Comparison of ENCODE assay signal across 23 cellular contexts in the genomic region with DNA sequence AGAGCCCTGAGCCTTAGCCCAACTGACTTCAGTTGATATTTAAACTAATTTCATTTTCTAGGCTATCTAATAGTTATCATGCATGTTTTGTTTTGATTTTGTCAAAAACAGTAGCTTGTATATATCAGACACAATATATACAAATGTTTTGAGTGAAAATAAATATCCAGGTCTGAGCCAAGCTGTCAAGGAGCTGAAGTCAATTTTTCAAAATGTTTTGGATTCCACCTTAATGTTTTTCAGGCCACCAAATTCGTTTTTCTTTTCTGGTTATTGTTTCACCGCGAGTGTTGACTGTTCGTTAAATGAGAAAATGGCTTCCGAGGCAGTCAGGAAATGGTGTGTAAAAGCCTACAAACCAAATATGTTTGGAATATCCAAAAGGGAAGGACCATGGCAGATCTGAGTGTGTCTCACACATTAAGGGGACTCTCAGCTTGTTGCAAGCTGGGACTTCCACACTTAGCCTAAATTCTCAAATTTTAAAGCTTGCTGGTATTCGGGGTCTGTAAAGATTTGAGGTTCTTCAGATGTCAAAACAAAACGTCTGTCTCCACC. TPM values are rescaled to one million over a fixed set of nuclear protein-coding genes. Genes with fewer than 3 reads are reported as not detected.
DNase-seq lines count a peak whose midpoint lies in the region; ATAC-seq, FAIRE-seq and TF ChIP-seq lines count a peak whose summit lies in the region.
"Had no signal": no experiment of that assay in that cellular context is flagged by ENCODE, and none has a peak within 500 bp of the region (broad histone marks: within the 10 kb centered on the region; RNA-seq: fewer than 3 reads in every experiment).

No MANE protein-coding gene starts in this region.

- dilution Hi-C loops in endothelial cell of umbilical vein (cut with MboI; ENCODE audit: extremely low pct_ligation_motif_present, low sequenced_read_pairs) = no loop called here

- H3K27me3 Mint-ChIP-seq in T-helper 1 cell treated with Interleukin-12 subunit alpha and Interleukin-12 subunit beta and Interleukin-4 antibody, amounts not matched to agents 30 μg/mL and 1 μg/mL, for 36 hours (ENCODE audit: low read depth) = peaks cover 90% of the 10 kb centered on the region
- H3K27me3 Mint-ChIP-seq in CD4-positive, alpha-beta T cell = peaks cover 92% of the 10 kb centered on the region
- peaks cover 93% of the 10 kb centered on the region for H3K27me3 Mint-ChIP-seq in T-helper 2 cell treated with Interferon-gamma antibody and Interleukin-4, amounts not matched to agents 5 μg/mL and 100 μg/mL, for 36 hours (ENCODE audit: low read depth)

- H3K9me3 Mint-ChIP-seq in T-helper 1 cell treated with Interleukin-12 subunit alpha and Interleukin-12 subunit beta and Interleukin-4 antibody, amounts not matched to agents 30 μg/mL and 1 μg/mL, for 36 hours = no peaks in the 10 kb centered on the region
- no peaks in the 10 kb centered on the region for H3K9me3 Mint-ChIP-seq in CD4-positive, alpha-beta T cell
- H3K9me3 Mint-ChIP-seq in T-helper 2 cell treated with Interferon-gamma antibody and Interleukin-4, amounts not matched to agents 5 μg/mL and 100 μg/mL, for 36 hours = no peaks in the 10 kb centered on the region

- peak overlapping the region; percentile 96; the same call in 1 of the 2 replicates for H3K4me3 ChIP-seq in SK-N-MC
- no peak overlapping the region for H3K4me3 ChIP-seq in endothelial cell of umbilical vein (replicated peaks in 1 of 3; ENCODE audit: insufficient read depth in 1 of 3, low read depth in 1 of 3, low read length in 3 of 3)
- no peak overlapping the region for H3K4me3 ChIP-seq in vagina
- H3K4me3 ChIP-seq: A549, HAP-1 had no signal

- H3K9me1 ChIP-seq in endothelial cell of umbilical vein (replicated peaks; ENCODE audit: control insufficient read depth, extremely low read depth, insufficient read depth, low read length) = no peaks in the 10 kb centered on the region

- no peak overlapping the region for H3K4me2 ChIP-seq in endothelial cell of umbilical vein (ENCODE audit: insufficient read depth, low read length)
- H3K4me2 ChIP-seq: A549 had no signal

- H3K4me1 Mint-ChIP-seq in T-helper 1 cell treated with Interleukin-12 subunit alpha and Interleukin-12 subunit beta and Interleukin-4 antibody, amounts not matched to agents 30 μg/mL and 1 μg/mL, for 36 hours (ENCODE audit: low read depth) = peaks cover 8% of the 10 kb centered on the region
- peaks cover 39% of the 10 kb centered on the region for H3K4me1 Mint-ChIP-seq in CD4-positive, alpha-beta T cell (ENCODE audit: low read depth)
- H3K4me1 Mint-ChIP-seq in T-helper 2 cell treated with Interferon-gamma antibody and Interleukin-4, amounts not matched to agents 5 μg/mL and 100 μg/mL, for 36 hours (ENCODE audit: low read depth) = peaks cover 7% of the 10 kb centered on the region

- TF ChIP-seq CTCF in endothelial cell of umbilical vein (IDR thresholded peaks at IDR 0.05; ENCODE audit: extremely low read depth in 1 of 2, insufficient read depth in 1 of 2, low read depth in 1 of 2, low read length in 2 of 2) (no peak), vagina (IDR thresholded peaks at IDR 0.05) (no peak)
- TF ChIP-seq CTCF in CD4-positive, alpha-beta T cell (IDR thresholded peaks at IDR 0.05) = no peak

- H3K36me3 ChIP-seq in SK-N-MC (ENCODE audit: insufficient read depth, low read length) (no peaks in the 10 kb centered on the region), endothelial cell of umbilical vein (ENCODE audit: control insufficient read depth in 2 of 2, extremely low read depth in 1 of 2, insufficient read depth in 2 of 2, low read length in 2 of 2) (no peaks in the 10 kb centered on the region), vagina (no peaks in the 10 kb centered on the region)
- H3K36me3 ChIP-seq: HAP-1 had no signal

- H3K9ac ChIP-seq in SK-N-MC (ENCODE audit: insufficient read length) = peak overlapping the region; percentile 85
- H3K9ac ChIP-seq in endothelial cell of umbilical vein (replicated peaks; ENCODE audit: extremely low read depth, insufficient read depth, low read length) = no peak overlapping the region

- DNase-seq in T-helper 1 cell (no peak), SK-N-MC (ENCODE audit: low read depth, low spot score) (no peak), endothelial cell of umbilical vein (ENCODE audit: low read depth, low spot score) (no peak), vagina (ENCODE audit: extremely low spot score in 2 of 2) (no peak)
- no peak for DNase-seq in CD4-positive, alpha-beta T cell
- DNase-seq in T-helper 2 cell treated with Interferon-gamma antibody and Interleukin-4, amounts not matched to agents 5 μg/mL and 100 μg/mL, for 36 hours (ENCODE audit: low spot score) = no peak
- DNase-seq: AML-193; CD4-positive, alpha-beta memory T cell; DMS153; DMS79; GDM1; IMR-90 had no signal

- TF ChIP-seq POLR2A in endothelial cell of umbilical vein (IDR thresholded peaks at IDR 0.05; ENCODE audit: low read depth, low read length) (no peak), vagina (IDR thresholded peaks at IDR 0.05) (no peak)

- H3K79me2 ChIP-seq in endothelial cell of umbilical vein (ENCODE audit: control insufficient read depth, insufficient read depth, low read length) = no peaks in the 10 kb centered on the region

- H3K36me3 Mint-ChIP-seq in T-helper 1 cell treated with Interleukin-12 subunit alpha and Interleukin-12 subunit beta and Interleukin-4 antibody, amounts not matched to agents 30 μg/mL and 1 μg/mL, for 36 hours (ENCODE audit: low read depth) = no peaks in the 10 kb centered on the region
- no peaks in the 10 kb centered on the region for H3K36me3 Mint-ChIP-seq in CD4-positive, alpha-beta T cell (ENCODE audit: low read depth)
- peaks cover 3% of the 10 kb centered on the region for H3K36me3 Mint-ChIP-seq in T-helper 2 cell treated with Interferon-gamma antibody and Interleukin-4, amounts not matched to agents 5 μg/mL and 100 μg/mL, for 36 hours (ENCODE audit: low read depth)

- CTCF ChIA-PET in endothelial cell of umbilical vein (lab: Charles Lee) = interaction anchor here (0.7 to 2.4 kb wide), 6 partner anchors 9 to 1403 kb away, joined by 3 to 13 read pairs (median 4); a partner anchor contains a TSS
- CTCF ChIA-PET in CD4-positive, alpha-beta T cell (lab: Charles Lee) = interaction anchor here (0.9 to 1.2 kb wide), 2 partner anchors 8 to 25 kb away, joined by 3 read pairs; no protein-coding TSS in a partner anchor

- H3K27ac ChIP-seq in SK-N-MC = peak overlapping the region; percentile 96
- H3K27ac ChIP-seq in endothelial cell of umbilical vein (ENCODE audit: insufficient read depth, low read depth, low read length) = no peak overlapping the region
- H3K27ac ChIP-seq in vagina = peak overlapping the region; percentile 82
- H3K27ac ChIP-seq in CD4-positive, alpha-beta T cell (ENCODE audit: low read depth, low read length) = no peak overlapping the region
- H3K27ac ChIP-seq: 22Rv1, A549, C4-2B had no signal

- no TSS peak for BruUV-seq in endothelial cell of umbilical vein (replicated peaks; lab: Mats Ljungman, UMichigan)

- POLR2A ChIA-PET in endothelial cell of umbilical vein (lab: Charles Lee) = no interaction called here
- POLR2A ChIA-PET in CD4-positive, alpha-beta T cell (lab: Charles Lee) = no interaction called here

- FAIRE-seq in endothelial cell of umbilical vein (lab: Jason Lieb, UNC) = peak; percentile 26
- FAIRE-seq: A549, GM12892, GM18507 had no signal

- H3K9me3 ChIP-seq in SK-N-MC (ENCODE audit: low read depth, low read length) = no peaks in the 10 kb centered on the region
- no peaks in the 10 kb centered on the region for H3K9me3 ChIP-seq in endothelial cell of umbilical vein (replicated peaks; ENCODE audit: control insufficient read depth, insufficient read depth, low read length)
- H3K9me3 ChIP-seq in vagina = no peaks in the 10 kb centered on the region
- H3K9me3 ChIP-seq in CD4-positive, alpha-beta T cell (ENCODE audit: control insufficient read depth, low read length) = no peaks in the 10 kb centered on the region
- H3K9me3 ChIP-seq: A549, HAP-1 had no signal

- no peak overlapping the region for H2AFZ ChIP-seq in endothelial cell of umbilical vein (ENCODE audit: low read depth, low read length)

- H3K27me3 ChIP-seq in endothelial cell of umbilical vein (ENCODE audit: control insufficient read depth in 2 of 2, insufficient read depth in 2 of 2, low read length in 2 of 2) (peaks cover 93 to 98% of the 10 kb centered on the region in 2 experiments), vagina (no peaks in the 10 kb centered on the region)
- H3K27me3 ChIP-seq in CD4-positive, alpha-beta T cell (ENCODE audit: control insufficient read depth, insufficient read depth, low read length) = peaks cover 98% of the 10 kb centered on the region

- no peak overlapping the region for H3K27ac Mint-ChIP-seq in T-helper 1 cell treated with Interleukin-12 subunit alpha and Interleukin-12 subunit beta and Interleukin-4 antibody, amounts not matched to agents 30 μg/mL and 1 μg/mL, for 36 hours
- H3K27ac Mint-ChIP-seq in CD4-positive, alpha-beta T cell = no peak overlapping the region
- H3K27ac Mint-ChIP-seq in T-helper 2 cell treated with Interferon-gamma antibody and Interleukin-4, amounts not matched to agents 5 μg/mL and 100 μg/mL, for 36 hours = no peak overlapping the region

- intact Hi-C loops in endothelial cell of umbilical vein (cut with micrococcal nuclease) (no loop called here), vagina (cut with DNase I) (no loop called here)
- intact Hi-C loops in CD4-positive, alpha-beta T cell (cut with DNase I, micrococcal nuclease) = no loop called here

- ATAC-seq in CD4-positive, alpha-beta T cell (ENCODE audit: poor library complexity) = no peak
- ATAC-seq: A549 had no signal

- no peaks in the 10 kb centered on the region for H4K20me1 ChIP-seq in endothelial cell of umbilical vein (replicated peaks; ENCODE audit: control insufficient read depth, extremely low read depth, insufficient read depth, low read length)

- H3K4me1 ChIP-seq in endothelial cell of umbilical vein (ENCODE audit: control insufficient read depth, extremely low read depth, insufficient read depth, low read length) = no peaks in the 10 kb centered on the region
- peaks cover 63% of the 10 kb centered on the region for H3K4me1 ChIP-seq in vagina

- H3K4me3 Mint-ChIP-seq in T-helper 1 cell treated with Interleukin-12 subunit alpha and Interleukin-12 subunit beta and Interleukin-4 antibody, amounts not matched to agents 30 μg/mL and 1 μg/mL, for 36 hours = peak overlapping the region; percentile 3
- no peak overlapping the region for H3K4me3 Mint-ChIP-seq in CD4-positive, alpha-beta T cell
- no peak overlapping the region for H3K4me3 Mint-ChIP-seq in T-helper 2 cell treated with Interferon-gamma antibody and Interleukin-4, amounts not matched to agents 5 μg/mL and 100 μg/mL, for 36 hours

RNA-seq across cellular contexts. Expression of a gene that starts 2.8 kb away (rescaled TPM):
- total RNA-seq in endothelial cell of umbilical vein (not detected in 2 replicates), vagina (1.7 TPM)
- not detected in 2 replicates for polyA plus RNA-seq in endothelial cell of umbilical vein
- polyA plus RNA-seq in endothelial cell of umbilical vein (2011; cell fraction: cytosol; rRNA removed) = not detected in 2 replicates
- polyA plus RNA-seq in endothelial cell of umbilical vein (2011; cell fraction: nucleus; rRNA removed) = not detected in 2 replicates
- not detected in 2 replicates for polyA plus RNA-seq in endothelial cell of umbilical vein (2012)
- polyA minus RNA-seq in endothelial cell of umbilical vein = not detected in 2 replicates
- not detected for polyA minus RNA-seq in endothelial cell of umbilical vein (2011; cell fraction: cytosol; rRNA and poly(A)+ RNA removed)
- not detected in 2 replicates for polyA minus RNA-seq in endothelial cell of umbilical vein (2011; cell fraction: nucleus; rRNA and poly(A)+ RNA removed)
- total RNA-seq in CD4-positive, alpha-beta T cell = not detected
- total RNA-seq: CD4-positive, alpha-beta memory T cell; H4; HT1080; IMR-90 had no signal
- polyA plus RNA-seq: A549; BJ; CD4-positive, alpha-beta memory T cell; IMR-90 had no signal

RNA-seq across cellular contexts. Expression of a gene that starts 4.7 kb away (rescaled TPM):
- not detected in 2 replicates for total RNA-seq in endothelial cell of umbilical vein
- polyA plus RNA-seq in endothelial cell of umbilical vein = not detected in 2 replicates
- not detected in 2 replicates for polyA plus RNA-seq in endothelial cell of umbilical vein (2011; cell fraction: cytosol; rRNA removed)
- not detected in 2 replicates for polyA plus RNA-seq in endothelial cell of umbilical vein (2011; cell fraction: nucleus; rRNA removed)
- not detected in 2 replicates for polyA plus RNA-seq in endothelial cell of umbilical vein (2012)
- not detected in 2 replicates for polyA minus RNA-seq in endothelial cell of umbilical vein
- polyA minus RNA-seq in endothelial cell of umbilical vein (2011; cell fraction: cytosol; rRNA and poly(A)+ RNA removed) = 1.0 TPM
- polyA minus RNA-seq in endothelial cell of umbilical vein (2011; cell fraction: nucleus; rRNA and poly(A)+ RNA removed) = not detected in 2 replicates
- total RNA-seq in vagina = 19.4 TPM
- not detected for total RNA-seq in CD4-positive, alpha-beta T cell
- total RNA-seq: CD4-positive, alpha-beta memory T cell; H4; IMR-90 had no signal
- polyA plus RNA-seq: CD4-positive, alpha-beta memory T cell; IMR-90 had no signal

RNA-seq across cellular contexts. Expression of a gene that starts 9.9 kb away (rescaled TPM):
- total RNA-seq in endothelial cell of umbilical vein (not detected in 2 replicates), vagina (15.7 TPM)
- not detected in 2 replicates for polyA plus RNA-seq in endothelial cell of umbilical vein
- not detected in 2 replicates for polyA plus RNA-seq in endothelial cell of umbilical vein (2011; cell fraction: cytosol; rRNA removed)
- not detected in 2 replicates for polyA plus RNA-seq in endothelial cell of umbilical vein (2011; cell fraction: nucleus; rRNA removed)
- not detected in 2 replicates for polyA plus RNA-seq in endothelial cell of umbilical vein (2012)
- not detected in 2 replicates for polyA minus RNA-seq in endothelial cell of umbilical vein
- polyA minus RNA-seq in endothelial cell of umbilical vein (2011; cell fraction: cytosol; rRNA and poly(A)+ RNA removed) = not detected
- polyA minus RNA-seq in endothelial cell of umbilical vein (2011; cell fraction: nucleus; rRNA and poly(A)+ RNA removed) = not detected in 2 replicates
- total RNA-seq in CD4-positive, alpha-beta T cell = not detected
- total RNA-seq: CD4-positive, alpha-beta memory T cell; IMR-90 had no signal
- polyA plus RNA-seq: CD4-positive, alpha-beta memory T cell; IMR-90 had no signal

RNA-seq across cellular contexts. Expression of a gene that starts 14.2 kb away (rescaled TPM):
- not detected in 2 replicates for total RNA-seq in endothelial cell of umbilical vein
- polyA plus RNA-seq in endothelial cell of umbilical vein = not detected in 2 replicates
- not detected in 2 replicates for polyA plus RNA-seq in endothelial cell of umbilical vein (2011; cell fraction: cytosol; rRNA removed)
- not detected in 2 replicates for polyA plus RNA-seq in endothelial cell of umbilical vein (2011; cell fraction: nucleus; rRNA removed)
- polyA plus RNA-seq in endothelial cell of umbilical vein (2012) = not detected in 2 replicates
- polyA minus RNA-seq in endothelial cell of umbilical vein = not detected in 2 replicates
- not detected for polyA minus RNA-seq in endothelial cell of umbilical vein (2011; cell fraction: cytosol; rRNA and poly(A)+ RNA removed)
- polyA minus RNA-seq in endothelial cell of umbilical vein (2011; cell fraction: nucleus; rRNA and poly(A)+ RNA removed) = not detected in 2 replicates
- total RNA-seq in vagina = 19.6 TPM
- total RNA-seq in CD4-positive, alpha-beta T cell = not detected
- total RNA-seq: CD4-positive, alpha-beta memory T cell; H4; IMR-90 had no signal
- polyA plus RNA-seq: CD4-positive, alpha-beta memory T cell; IMR-90 had no signal

RNA-seq across cellular contexts. Expression of a gene that starts 18.6 kb away (rescaled TPM):
- total RNA-seq in endothelial cell of umbilical vein (not detected in 2 replicates), vagina (0.98 TPM)
- not detected in 2 replicates for polyA plus RNA-seq in endothelial cell of umbilical vein
- not detected in 2 replicates for polyA plus RNA-seq in endothelial cell of umbilical vein (2011; cell fraction: cytosol; rRNA removed)
- polyA plus RNA-seq in endothelial cell of umbilical vein (2011; cell fraction: nucleus; rRNA removed) = not detected in 2 replicates
- polyA plus RNA-seq in endothelial cell of umbilical vein (2012) = not detected in 2 replicates
- not detected in 2 replicates for polyA minus RNA-seq in endothelial cell of umbilical vein
- polyA minus RNA-seq in endothelial cell of umbilical vein (2011; cell fraction: cytosol; rRNA and poly(A)+ RNA removed) = not detected
- not detected in 2 replicates for polyA minus RNA-seq in endothelial cell of umbilical vein (2011; cell fraction: nucleus; rRNA and poly(A)+ RNA removed)
- not detected for total RNA-seq in CD4-positive, alpha-beta T cell
- total RNA-seq: CD4-positive, alpha-beta memory T cell; Daoy; H4; HT1080; IMR-90 had no signal
- polyA plus RNA-seq: BJ; CD4-positive, alpha-beta memory T cell; IMR-90 had no signal

Comparison
In these comparisons a context has a peak if more than half of its experiments do, and no peak if none do; other contexts are left out.
1. H3K27ac ChIP-seq: peak in SK-N-MC (single experiment) and vagina (single experiment); none in endothelial cell of umbilical vein (single experiment) and CD4-positive, alpha-beta T cell (single experiment).
2. RNA of a gene that starts 4.7 kb away (total RNA-seq): 19.4 TPM in vagina (single experiment); not detected in endothelial cell of umbilical vein and not detected in CD4-positive, alpha-beta T cell; every median in the first group is over 10 times any median in the second.
3. RNA of a gene that starts 9.9 kb away (total RNA-seq): 15.7 TPM in vagina (single experiment); not detected in endothelial cell of umbilical vein and not detected in CD4-positive, alpha-beta T cell; every median in the first group is over 10 times any median in the second.